1 cellular context compared by ENCODE assay signal in genomic region chr4:95050980-95051688, GRCh38.
TF ChIP-seq lines count a peak whose summit lies in the region.

No MANE protein-coding gene starts in this region.

TF ChIP-seq in H1, 55 proteins besides CTCF, POLR2A, EP300 and RAD21 (continued from another document):
- no peak for TF ChIP-seq HDAC6 (IDR thresholded peaks at IDR 0.05; ENCODE audit: low read depth, low read length)
- no peak for TF ChIP-seq MAX (IDR thresholded peaks at IDR 0.05)
